In genomic region chrX:123884809-123885408, GRCh38 we compare ENCODE assay signal across 8 cellular contexts. TPM values are rescaled to one million over a fixed set of nuclear protein-coding genes. Genes with fewer than 3 reads are reported as not detected.
DNase-seq lines count a peak whose midpoint lies in the region; FAIRE-seq and TF ChIP-seq lines count a peak whose summit lies in the region.

No MANE protein-coding gene starts in this region.

- H3K4me2 ChIP-seq in H1 (ENCODE audit: insufficient read depth in 1 of 2, low read depth in 2 of 2, low read length in 2 of 2) = no peak overlapping the region
- no peak overlapping the region for H3K4me2 ChIP-seq in neural cell (ENCODE audit: low read length)

- no peaks in the 10 kb centered on the region for H3K9me3 ChIP-seq in A673 (ENCODE audit: low read depth, low read length, poor library complexity, severe bottlenecking)
- H3K9me3 ChIP-seq in H1 (ENCODE audit: insufficient read depth in 2 of 2, low read depth in 1 of 2, low read length in 1 of 2) = no peaks in the 10 kb centered on the region
- H3K9me3 ChIP-seq in neural cell (ENCODE audit: low read length) = no peaks in the 10 kb centered on the region

- intact Hi-C loops in A673 (cut with micrococcal nuclease; ENCODE audit: unreplicated experiment) = no loop called here

- no peak overlapping the region for H2BK120ac ChIP-seq in H1 (replicated peaks; ENCODE audit: low read depth, low read length)

- H3K4me1 ChIP-seq in A673 (ENCODE audit: insufficient read depth, low read length, poor library complexity, severe bottlenecking) (no peaks in the 10 kb centered on the region), H1 (replicated peaks in 1 of 4; ENCODE audit: control insufficient read depth in 3 of 4, insufficient read depth in 4 of 4, low read length in 3 of 4) (no peaks in the 10 kb centered on the region)

- no peak overlapping the region for H4K5ac ChIP-seq in H1 (ENCODE audit: insufficient read length, low read depth, low read length)

- H2AK5ac ChIP-seq in H1 (ENCODE audit: low read depth, low read length) = no peak overlapping the region

- TF ChIP-seq CTCF in A673 (conservative IDR thresholded peaks at IDR 0.05; ENCODE audit: low read depth, low read length) (peak; percentile 75), H1 (IDR thresholded peaks at IDR 0.05; ENCODE audit: control extremely low read depth in 1 of 3, insufficient read depth in 1 of 3, low read depth in 1 of 3, low read length in 3 of 3) (peak in 2 of 3 experiments; percentile 15 to 30; a peak in 2 of 4 replicates), neural cell (IDR thresholded peaks at IDR 0.05; ENCODE audit: poor library complexity, severe bottlenecking) (peak; percentile 52)

- no peaks in the 10 kb centered on the region for H3K23me2 ChIP-seq in H1 (ENCODE audit: low read depth, low read length)

- no peaks in the 10 kb centered on the region for H3K79me2 ChIP-seq in H1 (ENCODE audit: control insufficient read depth in 1 of 2, insufficient read depth in 2 of 2, low read length in 2 of 2)
- H3K79me2 ChIP-seq in neural cell (replicated peaks; ENCODE audit: insufficient read depth, low read length) = no peaks in the 10 kb centered on the region

- H3K27ac ChIP-seq in A673 (ENCODE audit: low read depth, low read length, poor library complexity, severe bottlenecking) = no peak overlapping the region
- no peak overlapping the region for H3K27ac ChIP-seq in H1 (ENCODE audit: low read depth, low read length)
- H3K27ac ChIP-seq in neural cell (ENCODE audit: low read length) = no peak overlapping the region

- no peak overlapping the region for H4K91ac ChIP-seq in H1 (replicated peaks; ENCODE audit: insufficient read length, low read length)

- no peaks in the 10 kb centered on the region for H3K27me3 ChIP-seq in A673 (replicated peaks; ENCODE audit: insufficient read depth, low read depth, low read length, poor library complexity)
- no peaks in the 10 kb centered on the region for H3K27me3 ChIP-seq in H1 (replicated peaks in 1 of 4; ENCODE audit: control insufficient read depth in 3 of 4, extremely low read depth in 1 of 4, insufficient read depth in 3 of 4, low read length in 3 of 4)
- H3K27me3 ChIP-seq in neural cell (ENCODE audit: insufficient read depth, low read depth, low read length) = no peaks in the 10 kb centered on the region

- no peak for FAIRE-seq in H1 (lab: Jason Lieb, UNC)

- no peak overlapping the region for H3K56ac ChIP-seq in H1 (replicated peaks; ENCODE audit: insufficient read length, low read depth, low read length)

- no peaks in the 10 kb centered on the region for H3K9me2 ChIP-seq in neural cell (ENCODE audit: insufficient read depth, low read length)

- H3K9ac ChIP-seq in H1 (replicated peaks in 1 of 4; ENCODE audit: extremely low read depth in 1 of 4, low read depth in 3 of 4, low read length in 3 of 4) = no peak overlapping the region
- H3K9ac ChIP-seq in neural cell (ENCODE audit: low read length) = no peak overlapping the region

- no peak overlapping the region for H2BK20ac ChIP-seq in H1 (ENCODE audit: low read length)

- H3K18ac ChIP-seq in H1 (ENCODE audit: extremely low read depth, low read length) = no peak overlapping the region

- POLR2A ChIA-PET in A673 (lab: Charles Lee; ENCODE audit: low non-redundant PET) (no interaction called here), H1 (lab: Charles Lee; ENCODE audit: partially characterized antibody) (no interaction called here)

- H2BK5ac ChIP-seq in H1 (ENCODE audit: low read depth, low read length) = no peak overlapping the region

- H2BK12ac ChIP-seq in H1 (ENCODE audit: low read depth, low read length) = no peak overlapping the region

- peak; percentile 18 to 24; a peak in 2 of 4 replicates for TF ChIP-seq RAD21 in H1 (IDR thresholded peaks at IDR 0.05 in 1 of 2, conservative IDR thresholded peaks at IDR 0.05 in 1 of 2; ENCODE audit: low read depth in 2 of 2, low read length in 2 of 2)
- TF ChIP-seq RAD21 in neural cell (conservative IDR thresholded peaks at IDR 0.05) = no peak

- CTCF ChIA-PET in A673 (lab: Charles Lee) = interaction anchor here (0.6 kb wide), 2 partner anchors 54 to 488 kb away, joined by 4 to 5 read pairs; no protein-coding TSS in a partner anchor
- CTCF ChIA-PET in H1 (lab: Charles Lee; ENCODE audit: partially characterized antibody) = interaction anchor here (1.1 to 1.9 kb wide), 6 partner anchors 9 to 117 kb away, joined by 3 to 13 read pairs (median 4); no protein-coding TSS in a partner anchor

- H3F3A ChIP-seq in neural cell (ENCODE audit: insufficient read depth, low read length, poor library complexity, severe bottlenecking) = no peaks in the 10 kb centered on the region

- BruUV-seq in A673 (replicated peaks; lab: Mats Ljungman, UMichigan) = no TSS peak

- H4K8ac ChIP-seq in H1 (ENCODE audit: extremely low read depth, insufficient read depth, low read length) = no peak overlapping the region

- H3K79me1 ChIP-seq in H1 (ENCODE audit: low read depth, low read length) = no peaks in the 10 kb centered on the region

- no peak overlapping the region for H3K4ac ChIP-seq in H1 (replicated peaks; ENCODE audit: insufficient read length, low read depth, low read length)

- DNase-seq in A673 (ENCODE audit: low spot score) (peak; percentile 65), EH (ENCODE audit: low read depth) (peak; percentile 53), M059J (ENCODE audit: low read depth) (peak; percentile 65), RPMI8226 (peak; percentile 68), H1 (ENCODE audit: low read depth in 1 of 2, low spot score in 2 of 2) (no peak), cerebellar nuclear complex (lab: John Stamatoyannopoulos, UW) (no peak)
- no peak for DNase-seq in activated CD8-positive, alpha-beta memory T cell treated with anti-CD3 and anti-CD28 coated beads for 24 hours

- TF ChIP-seq EP300 in H1 (IDR thresholded peaks at IDR 0.05; ENCODE audit: borderline replicate concordance in 1 of 2, low read depth in 2 of 2, low read length in 2 of 2) = no peak
- no peak for TF ChIP-seq EP300 in neural cell (conservative IDR thresholded peaks at IDR 0.05; ENCODE audit: poor library complexity, severe bottlenecking)

- TF ChIP-seq POLR2A in H1 (IDR thresholded peaks at IDR 0.05; ENCODE audit: control extremely low read depth in 1 of 2, low read depth in 2 of 2, low read length in 2 of 2) = no peak

- H4K20me1 ChIP-seq in H1 (replicated peaks in 1 of 2; ENCODE audit: control insufficient read depth in 1 of 2, insufficient read depth in 2 of 2, low read length in 2 of 2) (no peaks in the 10 kb centered on the region), neural cell (ENCODE audit: insufficient read depth) (no peaks in the 10 kb centered on the region)

- H2AFZ ChIP-seq in H1 (ENCODE audit: low read length) = no peak overlapping the region
- no peak overlapping the region for H2AFZ ChIP-seq in neural cell (ENCODE audit: low read depth, low read length)

- no peak overlapping the region for H2BK15ac ChIP-seq in H1 (ENCODE audit: low read length)

- H3K4me3 ChIP-seq in A673 (ENCODE audit: low read depth, low read length, poor library complexity, severe bottlenecking) (no peak overlapping the region), H1 (ENCODE audit: extremely low read depth in 1 of 4, insufficient read depth in 2 of 4, low read depth in 3 of 4, low read length in 4 of 4) (no peak overlapping the region), neural cell (ENCODE audit: low read length) (no peak overlapping the region)

- peaks cover 3% of the 10 kb centered on the region for H3K36me3 ChIP-seq in A673 (ENCODE audit: insufficient read depth, low read length, poor library complexity, severe bottlenecking)
- peaks cover 0 to 10% (median 5%) of the 10 kb centered on the region in 4 experiments; a peak in 3 of 8 replicates for H3K36me3 ChIP-seq in H1 (ENCODE audit: control insufficient read depth in 2 of 4, insufficient read depth in 4 of 4, low read length in 3 of 4)
- no peaks in the 10 kb centered on the region for H3K36me3 ChIP-seq in neural cell (ENCODE audit: insufficient read depth, low read length)

- no peak overlapping the region for H3K23ac ChIP-seq in H1 (ENCODE audit: insufficient read length)

- no peak overlapping the region for H3K14ac ChIP-seq in H1 (ENCODE audit: insufficient read length)

TF ChIP-seq in H1, 55 proteins besides CTCF, POLR2A, EP300 and RAD21 (continues in another document):
- no peak for TF ChIP-seq BACH1 (IDR thresholded peaks at IDR 0.05; ENCODE audit: low read length)
- TF ChIP-seq MAX (IDR thresholded peaks at IDR 0.05) = no peak
- TF ChIP-seq RFX5 (IDR thresholded peaks at IDR 0.05; ENCODE audit: borderline replicate concordance, low read depth, low read length) = no peak

TF ChIP-seq in neural cell, 6 proteins besides CTCF, POLR2A, EP300 and RAD21 (continues in another document):
- no peak for TF ChIP-seq POLR2AphosphoS5 (IDR thresholded peaks at IDR 0.05)

RNA-seq across cellular contexts. Expression of gene XIAP, which starts 25.1 kb away (rescaled TPM):
- 37.7 TPM in 2 replicates for total RNA-seq in A673 (2021)
- total RNA-seq in M059J (2014; rRNA removed; shearing (Covaris generic)) = 29.8 and 44.2 TPM in 2 replicates
- total RNA-seq in H1 (2021; fragmentation: NEBNext Ultra II Directional; extraction: Animal tissue kit (Norgen Biotek cat#: 25700)) = 41.9 and 44.7 TPM in 2 replicates
- 5.3 and 5.9 TPM in 2 replicates for polyA plus RNA-seq in H1 (2011; rRNA removed)
- polyA plus RNA-seq in H1 (2011; cell fraction: cytosol; rRNA removed) = 6.5 TPM
- polyA plus RNA-seq in H1 (2011; cell fraction: nucleus; rRNA removed) = 10.1 TPM
- 13.0 to 21.3 TPM (median 16.3 TPM) in 4 replicates for polyA plus RNA-seq in H1 (2012, experiment 1 of 2)
- polyA plus RNA-seq in H1 (2012, experiment 2 of 2) = 1.5 TPM
- 21.0 TPM for polyA plus RNA-seq in H1 (2013, experiment 1 of 2)
- polyA plus RNA-seq in H1 (2013, experiment 2 of 2) = 20.7 TPM
- polyA minus RNA-seq in H1 (2011; rRNA and poly(A)+ RNA removed) = 13.2 and 31.3 TPM in 2 replicates
- polyA minus RNA-seq in H1 (2011; cell fraction: cytosol; rRNA and poly(A)+ RNA removed) = 8.3 TPM
- polyA minus RNA-seq in H1 (2011; cell fraction: nucleus; rRNA and poly(A)+ RNA removed) = 28.8 TPM
- 26.6 and 38.1 TPM in 2 replicates for polyA plus RNA-seq in neural cell
- 68.2 and 97.6 TPM in 2 replicates for polyA minus RNA-seq in neural cell

Comparison
In these comparisons a context has a peak if more than half of its experiments do, and no peak if none do; other contexts are left out.
1. DNase-seq: peak in A673 (single experiment), EH (single experiment), M059J (single experiment) and RPMI8226 (single experiment); none in H1 (0 of 2), cerebellar nuclear complex (0 of 2) and activated CD8-positive, alpha-beta memory T cell treated with anti-CD3 and anti-CD28 coated beads for 24 hours (single experiment).
2. CTCF ChIP-seq: peak in every context shown above with its lines; median percentile 75 in A673; 52 in neural cell; 22 in H1.